ENCODE assay signal across 13 cellular contexts in the genomic region with DNA sequence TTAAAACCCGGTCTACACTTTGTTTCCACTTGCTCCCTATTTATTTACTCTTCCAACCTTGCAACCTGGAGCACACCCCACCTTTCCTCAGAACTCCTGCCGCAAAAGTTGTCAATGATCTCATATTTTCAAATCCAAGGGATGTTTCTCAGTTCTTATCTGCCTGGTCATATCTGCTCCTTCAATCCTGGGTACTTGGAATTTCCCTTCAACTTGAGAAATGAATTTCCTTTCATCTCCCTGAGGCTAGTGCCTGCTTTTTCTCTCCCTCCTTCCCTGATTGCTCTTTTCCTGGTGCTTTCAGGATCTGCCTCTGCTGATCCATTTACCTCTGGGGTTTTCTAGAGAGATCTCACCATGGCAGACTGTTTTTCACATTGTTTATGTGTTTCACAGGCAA.
A peak's percentile ranks its signal among the peaks of the same experiment; 100 is the strongest.
DNase-seq lines count a peak whose midpoint lies in the region; TF ChIP-seq lines count a peak whose summit lies in the region.
"Had no signal": no experiment of that assay in that cellular context is flagged by ENCODE, and none has a peak within 500 bp of the region (broad histone marks: within the 10 kb centered on the region; RNA-seq: fewer than 3 reads in every experiment).

No MANE protein-coding gene starts in this region.

- TF ChIP-seq CTCF in fibroblast of the aortic adventitia (IDR thresholded peaks at IDR 0.05; ENCODE audit: insufficient read depth, low read length), result no peak

- DNase-seq in EH (ENCODE audit: low read depth), result peak; percentile 8
- DNase-seq in amniotic epithelial cell (ENCODE audit: low read depth), result peak; percentile 78
- peak; percentile 5 for DNase-seq in fibroblast of the aortic adventitia (ENCODE audit: low read depth)
- peak in 1 of 2 donors; percentile 36 for DNase-seq in trophoblast cell
- DNase-seq in NK-92 treated with Interleukin-12 subunit alpha and Interleukin-12 subunit beta, amount 100 ng/mL, for 24 hours (lab: John Stamatoyannopoulos, UW), result no peak
- no peak for DNase-seq in substantia nigra (lab: John Stamatoyannopoulos, UW)
- DNase-seq in NCI-H524 treated with DMSO at 0.1 percent for 48 hours (lab: John Stamatoyannopoulos, UW), result no peak
- DNase-seq: Caco-2; CD4-positive, alpha-beta T cell; GDM1 had no signal

- H3K4ac ChIP-seq in trophoblast cell (ENCODE audit: low read depth, low read length), result no peak overlapping the region

- H3K23ac ChIP-seq in trophoblast cell (ENCODE audit: low read length), result no peak overlapping the region

- peaks cover 2 to 3% of the 10 kb centered on the region in 2 experiments for H3K4me1 ChIP-seq in trophoblast cell (ENCODE audit: control insufficient read depth in 1 of 2, insufficient read depth in 2 of 2, low read length in 2 of 2)
- H3K4me1 ChIP-seq: A549 had no signal

- WGBS in trophoblast cell (ENCODE audit: extremely low coverage, insufficient coverage, insufficient read length), result no CpG with 5 or more reads among the region's 2 CpGs

- H3K9ac ChIP-seq in trophoblast cell (ENCODE audit: low read length), result no peak overlapping the region

- H2AFZ ChIP-seq in trophoblast cell (ENCODE audit: insufficient read depth, low read length, poor library complexity), result no peak overlapping the region
- H2AFZ ChIP-seq: GM23338 had no signal

- H2BK120ac ChIP-seq in trophoblast cell (ENCODE audit: insufficient read depth, low read length, poor library complexity), result no peak overlapping the region

- H3K79me2 ChIP-seq in trophoblast cell (ENCODE audit: control insufficient read depth, insufficient read depth, low read length, poor library complexity), result no peaks in the 10 kb centered on the region

- H3K9me3 ChIP-seq in trophoblast cell (ENCODE audit: insufficient read depth, low read depth, low read length), result no peaks in the 10 kb centered on the region
- H3K9me3 ChIP-seq: A549 had no signal

- H2AK5ac ChIP-seq in trophoblast cell (ENCODE audit: low read length), result no peak overlapping the region

- no peak overlapping the region for H4K8ac ChIP-seq in trophoblast cell (ENCODE audit: low read depth, low read length)

- H4K12ac ChIP-seq in trophoblast cell (ENCODE audit: low read depth, low read length), result no peak overlapping the region

- no peak overlapping the region for H4K91ac ChIP-seq in trophoblast cell (ENCODE audit: low read depth, low read length)

- H3K14ac ChIP-seq in trophoblast cell (ENCODE audit: low read length), result no peak overlapping the region

- H3K36me3 ChIP-seq in trophoblast cell (ENCODE audit: control insufficient read depth in 1 of 2, insufficient read depth in 2 of 2, low read length in 2 of 2), result no peaks in the 10 kb centered on the region

- H3K27ac ChIP-seq in trophoblast cell (ENCODE audit: low read depth, low read length), result peak overlapping the region; percentile 43
- no peak overlapping the region for H3K27ac ChIP-seq in substantia nigra (ENCODE audit: low read depth, low read length, poor library complexity, severe bottlenecking)
- H3K27ac ChIP-seq: A549, C4-2B had no signal

- no peaks in the 10 kb centered on the region for H3K27me3 ChIP-seq in trophoblast cell (ENCODE audit: insufficient read depth, low read length)

- no peak overlapping the region for H3K4me2 ChIP-seq in trophoblast cell (ENCODE audit: low read length)
- H3K4me2 ChIP-seq: A549, GM23338 had no signal

- no peak overlapping the region for H3K18ac ChIP-seq in trophoblast cell (ENCODE audit: low read length)

- H3K79me1 ChIP-seq in trophoblast cell (ENCODE audit: low read length), result peaks cover 2% of the 10 kb centered on the region

- no peak overlapping the region for H2BK5ac ChIP-seq in trophoblast cell (ENCODE audit: low read depth, low read length, poor library complexity)

- no peak overlapping the region for H2BK12ac ChIP-seq in trophoblast cell (ENCODE audit: low read length)

- H3K4me3 ChIP-seq in fibroblast of the aortic adventitia (ENCODE audit: low read depth, low read length) (no peak overlapping the region), trophoblast cell (ENCODE audit: low read depth, low read length) (no peak overlapping the region)
- H3K4me3 ChIP-seq: A549, GM23338 had no signal

Comparison
In these comparisons a context has a peak if more than half of its experiments do, and no peak if none do; other contexts are left out.
1. DNase-seq: peak in EH (single experiment), amniotic epithelial cell (single experiment) and fibroblast of the aortic adventitia (single experiment); none in NK-92 treated with Interleukin-12 subunit alpha and Interleukin-12 subunit beta, amount 100 ng/mL, for 24 hours (single experiment), substantia nigra (0 of 49) and NCI-H524 treated with DMSO at 0.1 percent for 48 hours (single experiment).